ENCODE assay signal across 11 cellular contexts in the genomic region with DNA sequence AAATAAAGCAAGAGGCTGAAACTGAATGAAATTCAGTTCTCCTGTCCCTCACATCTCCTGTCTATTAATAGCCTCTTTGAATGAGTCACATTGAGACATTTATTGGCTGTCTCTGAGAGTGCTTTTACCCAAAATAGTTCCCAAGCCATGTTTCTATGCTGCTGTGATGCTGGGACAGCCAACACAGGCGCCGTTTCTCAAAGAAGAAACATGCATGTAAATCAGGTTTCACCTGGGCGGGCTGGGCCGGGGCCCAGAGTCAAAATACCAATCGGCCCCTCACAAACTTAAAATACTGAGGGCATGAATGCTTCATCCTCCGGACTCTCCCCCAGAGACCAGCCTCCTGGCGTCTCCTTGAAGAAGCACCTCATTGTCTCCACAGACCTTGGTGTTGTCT.
DNase-seq lines count a peak whose midpoint lies in the region; ATAC-seq and TF ChIP-seq lines count a peak whose summit lies in the region.
"Had no signal": no experiment of that assay in that cellular context is flagged by ENCODE, and none has a peak within 500 bp of the region (broad histone marks: within the 10 kb centered on the region; RNA-seq: fewer than 3 reads in every experiment).

No MANE protein-coding gene starts in this region.

- H3F3A ChIP-seq in MM.1S (ENCODE audit: insufficient read depth, low read length), result peaks cover 23% of the 10 kb centered on the region

- H3K9me2 ChIP-seq in MM.1S (replicated peaks; ENCODE audit: insufficient read depth, low read length), result no peaks in the 10 kb centered on the region

- no peaks in the 10 kb centered on the region for H3K79me2 ChIP-seq in MM.1S (ENCODE audit: low read length)

- peak overlapping the region; percentile 85 for H3K27ac ChIP-seq in MM.1S (ENCODE audit: low read length)
- H3K27ac ChIP-seq: brain microvascular endothelial cell had no signal

- H3K9ac ChIP-seq in MM.1S (ENCODE audit: low read length), result peak overlapping the region; percentile 47; the same call in 1 of the 2 replicates

- in situ Hi-C loops in GM13977 (cut with MboI; ENCODE audit: low pct_unique_long_range_greater_than_20kb, low sequenced_read_pairs, unreplicated experiment), result no loop called here

- peaks cover 38% of the 10 kb centered on the region for H3K4me1 ChIP-seq in MM.1S (ENCODE audit: low read length)

- peak; percentile 62 for DNase-seq in GM13977 (ENCODE audit: low spot score)
- peak; percentile 84 for DNase-seq in MM.1S
- DNase-seq in medulla oblongata (ENCODE audit: extremely low spot score), result peak; percentile 18
- DNase-seq in cerebellar cortex (ENCODE audit: low spot score), result no peak
- DNase-seq in stimulated activated CD4-positive, alpha-beta T cell treated with anti-CD3 and anti-CD28 coated beads, Interleukin-4, amount 100 ng/mL, for 1 hour, result no peak
- DNase-seq in activated CD8-positive, alpha-beta memory T cell treated with anti-CD3 and anti-CD28 coated beads, Interleukin-2, amount 10 ng/mL, durations not matched to agents 7 days and 5 days, result no peak
- DNase-seq in LoVo (ENCODE audit: low spot score), result no peak
- DNase-seq: brain microvascular endothelial cell, small intestine had no signal

- H3K4me3 Mint-ChIP-seq in activated CD8-positive, alpha-beta memory T cell treated with anti-CD3 and anti-CD28 coated beads, Interleukin-2, amount 10 ng/mL, durations not matched to agents 7 days and 5 days, result no peak overlapping the region

- peak; percentile 98 for ATAC-seq in GM21723 (IDR thresholded peaks at IDR 0.05; ENCODE audit: unreplicated experiment)
- no peak for ATAC-seq in activated CD8-positive, alpha-beta memory T cell treated with anti-CD3 and anti-CD28 coated beads, Interleukin-2, amount 10 ng/mL, durations not matched to agents 7 days and 5 days
- ATAC-seq: K562 had no signal

- H3K27me3 ChIP-seq in MM.1S (replicated peaks; ENCODE audit: insufficient read depth, low read length), result no peaks in the 10 kb centered on the region
- H3K27me3 ChIP-seq: brain microvascular endothelial cell had no signal

- H3K36me3 ChIP-seq in MM.1S (replicated peaks; ENCODE audit: insufficient read depth, low read length), result no peaks in the 10 kb centered on the region
- H3K36me3 ChIP-seq: brain microvascular endothelial cell had no signal

- H3K9me3 ChIP-seq in MM.1S (replicated peaks; ENCODE audit: insufficient read depth, low read length), result no peaks in the 10 kb centered on the region

- no peak for TF ChIP-seq CTCF in GM13977 (IDR thresholded peaks at IDR 0.05; ENCODE audit: extremely low read depth, insufficient read depth, missing control alignments)
- TF ChIP-seq CTCF in MM.1S (IDR thresholded peaks at IDR 0.05; ENCODE audit: low read length), result 0 out of 2 replicates have a peak, but pooled peaks have one; percentile 10

- CTCF ChIA-PET in activated CD8-positive, alpha-beta memory T cell treated with anti-CD3 and anti-CD28 coated beads, Interleukin-2, amount 10 ng/mL, durations not matched to agents 7 days and 5 days (lab: Charles Lee), result no interaction called here

- peak overlapping the region; percentile 68 for H2AFZ ChIP-seq in MM.1S (ENCODE audit: low read length)

- no peaks in the 10 kb centered on the region for H4K20me1 ChIP-seq in MM.1S (ENCODE audit: insufficient read depth, low read length)

- peak overlapping the region; percentile 86 for H3K4me2 ChIP-seq in MM.1S (ENCODE audit: low read depth, low read length)

- no peaks in the 10 kb centered on the region for H3K4me1 Mint-ChIP-seq in activated CD8-positive, alpha-beta memory T cell treated with anti-CD3 and anti-CD28 coated beads, Interleukin-2, amount 10 ng/mL, durations not matched to agents 7 days and 5 days

- no peak overlapping the region for H3K27ac Mint-ChIP-seq in activated CD8-positive, alpha-beta memory T cell treated with anti-CD3 and anti-CD28 coated beads, Interleukin-2, amount 10 ng/mL, durations not matched to agents 7 days and 5 days

- H3K36me3 Mint-ChIP-seq in activated CD8-positive, alpha-beta memory T cell treated with anti-CD3 and anti-CD28 coated beads, Interleukin-2, amount 10 ng/mL, durations not matched to agents 7 days and 5 days, result peaks cover 2% of the 10 kb centered on the region

- H3K9me3 Mint-ChIP-seq in activated CD8-positive, alpha-beta memory T cell treated with anti-CD3 and anti-CD28 coated beads, Interleukin-2, amount 10 ng/mL, durations not matched to agents 7 days and 5 days (ENCODE audit: low read depth), result no peaks in the 10 kb centered on the region

- peaks cover 25% of the 10 kb centered on the region for H3K27me3 Mint-ChIP-seq in activated CD8-positive, alpha-beta memory T cell treated with anti-CD3 and anti-CD28 coated beads, Interleukin-2, amount 10 ng/mL, durations not matched to agents 7 days and 5 days

- peak overlapping the region; percentile 38 for H3K4me3 ChIP-seq in MM.1S (ENCODE audit: low read length)
- H3K4me3 ChIP-seq: K562 had no signal

Comparison
In these comparisons a context has a peak if more than half of its experiments do, and no peak if none do; other contexts are left out.
1. DNase-seq: peak in GM13977 (single experiment), MM.1S (single experiment) and medulla oblongata (single experiment); none in cerebellar cortex (single experiment), stimulated activated CD4-positive, alpha-beta T cell treated with anti-CD3 and anti-CD28 coated beads, Interleukin-4, amount 100 ng/mL, for 1 hour (single experiment), activated CD8-positive, alpha-beta memory T cell treated with anti-CD3 and anti-CD28 coated beads, Interleukin-2, amount 10 ng/mL, durations not matched to agents 7 days and 5 days (single experiment) and LoVo (single experiment).